9 cellular contexts compared by ENCODE assay signal in genomic region chr5:82396871-82397514, GRCh38.
DNase-seq lines count a peak whose midpoint lies in the region; ATAC-seq, FAIRE-seq and TF ChIP-seq lines count a peak whose summit lies in the region.
"Had no signal": no experiment of that assay in that cellular context is flagged by ENCODE, and none has a peak within 500 bp of the region (broad histone marks: within the 10 kb centered on the region; RNA-seq: fewer than 3 reads in every experiment).

No MANE protein-coding gene starts in this region.

- H3K4me1 ChIP-seq in IMR-90 (ENCODE audit: control insufficient read depth, insufficient read depth, low read length) (peaks cover 4% of the 10 kb centered on the region; the same call in 1 of the 2 replicates), body of pancreas (no peaks in the 10 kb centered on the region), kidney (ENCODE audit: control insufficient read depth in 1 of 2, insufficient read depth in 1 of 2, low read depth in 1 of 2, low read length in 2 of 2) (no peaks in the 10 kb centered on the region), transverse colon (no peaks in the 10 kb centered on the region), MM.1S (ENCODE audit: low read length) (no peaks in the 10 kb centered on the region)

- intact Hi-C loops in IMR-90 (cut with micrococcal nuclease): no loop called here
- intact Hi-C loops in body of pancreas (cut with DNase I): no loop called here
- intact Hi-C loops in kidney (cut with DNase I): no loop called here
- intact Hi-C loops in transverse colon (cut with DNase I; ENCODE audit: low total_unique reads): no loop called here

- dilution Hi-C loops in IMR-90 (cut with HindIII; ENCODE audit: low sequenced_read_pairs, unreplicated experiment): no loop called here

- peak; percentile 13 for TF ChIP-seq RAD21 in IMR-90 (IDR thresholded peaks at IDR 0.05; ENCODE audit: low read length)

- peak overlapping the region; percentile 30; the same call in 1 of the 2 replicates for H3K18ac ChIP-seq in IMR-90 (ENCODE audit: low read depth, low read length)

- H2AK5ac ChIP-seq in IMR-90 (ENCODE audit: low read depth, low read length): no peak overlapping the region; the same call in 1 of the 2 replicates

- DNase-seq in IMR-90: peak; percentile 99
- peak; percentile 36 to 69 (median 64) for DNase-seq in body of pancreas
- peak; percentile 94 for DNase-seq in kidney
- DNase-seq in transverse colon: peak; percentile 47
- no peak for DNase-seq in activated gamma-delta T cell treated with Interleukin-2 at 50 U/mL for 16 hours
- DNase-seq in activated CD8-positive, alpha-beta memory T cell treated with anti-CD3 and anti-CD28 coated beads for 24 hours: no peak
- no peak for DNase-seq in NCI-H2227 (lab: John Stamatoyannopoulos, UW; ENCODE audit: unreplicated experiment)
- no peak for DNase-seq in MM.1S
- DNase-seq: stimulated activated CD4-positive, alpha-beta T cell treated with anti-CD3 and anti-CD28 coated beads, Interleukin-2, amount 100 ng/mL, for 24 hours had no signal

- peak; percentile 74 for FAIRE-seq in kidney (lab: Jason Lieb, UNC)

- TF ChIP-seq POLR2A in IMR-90 (IDR thresholded peaks at IDR 0.05; ENCODE audit: low read depth, low read length) (peak; percentile 27; the same call in 1 of the 2 replicates), body of pancreas (IDR thresholded peaks at IDR 0.05) (no peak), transverse colon (IDR thresholded peaks at IDR 0.05) (no peak)

- POLR2A ChIA-PET in IMR-90 (lab: Charles Lee; ENCODE audit: unreplicated experiment): interaction anchor here (0.6 kb wide), 1 partner anchor 242 kb away, joined by 7 read pairs; no protein-coding TSS in a partner anchor

- no peak overlapping the region for H2BK15ac ChIP-seq in IMR-90 (ENCODE audit: low read depth, low read length)

- CTCF ChIA-PET in IMR-90 (lab: Yijun Ruan, JAX): no interaction called here

- H3K9ac ChIP-seq in IMR-90 (ENCODE audit: low read depth, low read length) (no peak overlapping the region), kidney (ENCODE audit: low read length in 2 of 2) (no peak overlapping the region), MM.1S (ENCODE audit: low read length) (no peak overlapping the region)

- TF ChIP-seq CTCF in IMR-90 (conservative IDR thresholded peaks at IDR 0.05; ENCODE audit: low read depth, low read length) (no peak), body of pancreas (IDR thresholded peaks at IDR 0.05) (no peak), kidney (IDR thresholded peaks at IDR 0.05; ENCODE audit: borderline replicate concordance, extremely low read depth, insufficient read depth) (no peak), transverse colon (IDR thresholded peaks at IDR 0.05) (no peak), MM.1S (IDR thresholded peaks at IDR 0.05; ENCODE audit: low read length) (no peak)

- no peak overlapping the region for H2AK9ac ChIP-seq in IMR-90 (replicated peaks; ENCODE audit: low read depth, low read length, poor library complexity)

- H3K9me3 ChIP-seq in IMR-90 (ENCODE audit: control insufficient read depth, insufficient read depth, low read length) (no peaks in the 10 kb centered on the region), body of pancreas (no peaks in the 10 kb centered on the region), kidney (ENCODE audit: control insufficient read depth in 1 of 2, low read length in 2 of 2) (no peaks in the 10 kb centered on the region), transverse colon (no peaks in the 10 kb centered on the region), MM.1S (replicated peaks; ENCODE audit: insufficient read depth, low read length) (no peaks in the 10 kb centered on the region)

- H2BK120ac ChIP-seq in IMR-90 (ENCODE audit: low read depth, low read length): peak overlapping the region; percentile 80

- H3K79me1 ChIP-seq in IMR-90 (ENCODE audit: low read depth in 1 of 2, low read length in 2 of 2): no peaks in the 10 kb centered on the region

- no peak overlapping the region for H2AFZ ChIP-seq in IMR-90 (replicated peaks; ENCODE audit: low read length, poor library complexity)
- H2AFZ ChIP-seq in MM.1S (ENCODE audit: low read length): no peak overlapping the region

- H2BK5ac ChIP-seq in IMR-90 (ENCODE audit: low read depth, low read length, poor library complexity, severe bottlenecking): peak overlapping the region; percentile 88

- no peak overlapping the region for H3K23ac ChIP-seq in IMR-90 (ENCODE audit: low read depth, low read length)

- no peaks in the 10 kb centered on the region for H3K9me1 ChIP-seq in IMR-90 (ENCODE audit: insufficient read depth, low read length)

- WGBS in IMR-90 (ENCODE audit: extremely low coverage in 2 of 2, insufficient read length in 1 of 2), 2 experiments: 0% methylated on average over 1 of the region's 11 CpGs; no CpG with 5 or more reads in 1 of the 2 experiments
- WGBS in body of pancreas, 2 donors: 29 to 35% methylated on average over 11 of the region's 11 CpGs
- WGBS in transverse colon (ENCODE audit: low coverage in 1 of 2), 2 donors: 35 to 40% methylated on average over 4 to 11 of the region's 11 CpGs

- H3K27ac ChIP-seq in IMR-90 (ENCODE audit: insufficient read depth, low read length) (no peak overlapping the region), body of pancreas (no peak overlapping the region), kidney (ENCODE audit: low read depth in 2 of 2, low read length in 2 of 2) (peak overlapping the region in 1 of 2 donors; percentile 63), transverse colon (peak overlapping the region in 1 of 4 donors; percentile 22), MM.1S (ENCODE audit: low read length) (no peak overlapping the region)

- peak overlapping the region; percentile 30; the same call in 1 of the 2 replicates for H4K91ac ChIP-seq in IMR-90 (ENCODE audit: insufficient read depth, low read depth, low read length)

- H3K4me3 ChIP-seq in IMR-90 (ENCODE audit: insufficient read depth, low read depth, low read length) (no peak overlapping the region), body of pancreas (no peak overlapping the region), kidney (ENCODE audit: low read length in 2 of 2) (no peak overlapping the region), transverse colon (no peak overlapping the region), MM.1S (ENCODE audit: low read length) (no peak overlapping the region)

- H3K4ac ChIP-seq in IMR-90 (ENCODE audit: low read depth, low read length): peak overlapping the region; percentile 50; the same call in 1 of the 2 replicates

- no peak overlapping the region for H3K56ac ChIP-seq in IMR-90 (ENCODE audit: extremely low read depth, insufficient read depth, low read length)

- H3K79me2 ChIP-seq in MM.1S (ENCODE audit: low read length): no peaks in the 10 kb centered on the region

- H3K36me3 ChIP-seq in IMR-90 (ENCODE audit: control insufficient read depth, insufficient read depth, low read length) (no peaks in the 10 kb centered on the region), body of pancreas (replicated peaks in 1 of 2; ENCODE audit: insufficient read depth in 1 of 2, low read depth in 2 of 2) (no peaks in the 10 kb centered on the region), kidney (ENCODE audit: control insufficient read depth in 1 of 2, insufficient read depth in 2 of 2, low read length in 2 of 2) (no peaks in the 10 kb centered on the region), transverse colon (no peaks in the 10 kb centered on the region), MM.1S (replicated peaks; ENCODE audit: insufficient read depth, low read length) (no peaks in the 10 kb centered on the region)

- H4K20me1 ChIP-seq in IMR-90 (ENCODE audit: insufficient read depth, low read length): no peaks in the 10 kb centered on the region
- no peaks in the 10 kb centered on the region for H4K20me1 ChIP-seq in MM.1S (ENCODE audit: insufficient read depth, low read length)

- ATAC-seq in IMR-90 (ENCODE audit: low read depth): peak; percentile 99
- ATAC-seq in body of pancreas: peak; percentile 69

- no TSS peak for BruUV-seq in IMR-90 (replicated peaks; lab: Mats Ljungman, UMichigan)

- no peaks in the 10 kb centered on the region for H3F3A ChIP-seq in MM.1S (ENCODE audit: insufficient read depth, low read length)

- peak overlapping the region; percentile 68 for H2BK20ac ChIP-seq in IMR-90 (ENCODE audit: low read depth, low read length)

- H4K5ac ChIP-seq in IMR-90 (ENCODE audit: low read depth, low read length): peak overlapping the region; percentile 16; the same call in 1 of the 2 replicates

- in situ Hi-C loops in IMR-90 (cut with MboI; ENCODE audit: low sequenced_read_pairs): no loop called here
- in situ Hi-C loops in transverse colon (cut with MboI; ENCODE audit: low pct_ligation_motif_present in 1 of 4, low pct_unique_long_range_greater_than_20kb in 1 of 4, low sequenced_read_pairs in 3 of 4): no loop called here

- no peaks in the 10 kb centered on the region for H3K9me2 ChIP-seq in MM.1S (replicated peaks; ENCODE audit: insufficient read depth, low read length)

- H3K14ac ChIP-seq in IMR-90 (replicated peaks; ENCODE audit: low read depth, low read length): no peak overlapping the region

- H4K8ac ChIP-seq in IMR-90 (ENCODE audit: low read depth in 2 of 2, low read length in 2 of 2): peak overlapping the region in 1 of 2 experiments; percentile 47; a peak in 2 of 4 replicates

- no peak for TF ChIP-seq EP300 in transverse colon (IDR thresholded peaks at IDR 0.05; ENCODE audit: low read depth)

- H3K4me2 ChIP-seq in IMR-90 (ENCODE audit: low read depth, low read length) (peak overlapping the region; percentile 19; the same call in 1 of the 2 replicates), MM.1S (ENCODE audit: low read depth, low read length) (no peak overlapping the region)

- H3K27me3 ChIP-seq in IMR-90 (ENCODE audit: control insufficient read depth, insufficient read depth, low read length) (no peaks in the 10 kb centered on the region), body of pancreas (no peaks in the 10 kb centered on the region), transverse colon (no peaks in the 10 kb centered on the region), MM.1S (replicated peaks; ENCODE audit: insufficient read depth, low read length) (no peaks in the 10 kb centered on the region)

TF ChIP-seq in IMR-90, 13 proteins besides CTCF, POLR2A, EP300 and RAD21 (continues in another document):
- 0 out of 2 replicates have a peak, but pooled peaks have one; percentile 21 for TF ChIP-seq MAZ (IDR thresholded peaks at IDR 0.05; ENCODE audit: borderline replicate concordance, low read depth, low read length)
- TF ChIP-seq, protein P1, sequence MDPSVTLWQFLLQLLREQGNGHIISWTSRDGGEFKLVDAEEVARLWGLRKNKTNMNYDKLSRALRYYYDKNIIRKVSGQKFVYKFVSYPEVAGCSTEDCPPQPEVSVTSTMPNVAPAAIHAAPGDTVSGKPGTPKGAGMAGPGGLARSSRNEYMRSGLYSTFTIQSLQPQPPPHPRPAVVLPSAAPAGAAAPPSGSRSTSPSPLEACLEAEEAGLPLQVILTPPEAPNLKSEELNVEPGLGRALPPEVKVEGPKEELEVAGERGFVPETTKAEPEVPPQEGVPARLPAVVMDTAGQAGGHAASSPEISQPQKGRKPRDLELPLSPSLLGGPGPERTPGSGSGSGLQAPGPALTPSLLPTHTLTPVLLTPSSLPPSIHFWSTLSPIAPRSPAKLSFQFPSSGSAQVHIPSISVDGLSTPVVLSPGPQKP (IDR thresholded peaks at IDR 0.05; ENCODE audit: borderline replicate concordance, low read depth, low read length): no peak
- peak; percentile 73 for TF ChIP-seq CEBPB (IDR thresholded peaks at IDR 0.05; ENCODE audit: low read depth, low read length)
- no peak for TF ChIP-seq RFX5 (IDR thresholded peaks at IDR 0.05; ENCODE audit: low read depth, low read length)

Comparison
In these comparisons a context has a peak if more than half of its experiments do, and no peak if none do; other contexts are left out.
1. DNase-seq: peak in IMR-90 (single experiment), body of pancreas (4 of 4), kidney (single experiment) and transverse colon (single experiment); none in activated gamma-delta T cell treated with Interleukin-2 at 50 U/mL for 16 hours (single experiment), activated CD8-positive, alpha-beta memory T cell treated with anti-CD3 and anti-CD28 coated beads for 24 hours (single experiment), NCI-H2227 (single experiment) and MM.1S (single experiment).